Comparison of ENCODE assay signal across 2 cellular contexts in the genomic region with DNA sequence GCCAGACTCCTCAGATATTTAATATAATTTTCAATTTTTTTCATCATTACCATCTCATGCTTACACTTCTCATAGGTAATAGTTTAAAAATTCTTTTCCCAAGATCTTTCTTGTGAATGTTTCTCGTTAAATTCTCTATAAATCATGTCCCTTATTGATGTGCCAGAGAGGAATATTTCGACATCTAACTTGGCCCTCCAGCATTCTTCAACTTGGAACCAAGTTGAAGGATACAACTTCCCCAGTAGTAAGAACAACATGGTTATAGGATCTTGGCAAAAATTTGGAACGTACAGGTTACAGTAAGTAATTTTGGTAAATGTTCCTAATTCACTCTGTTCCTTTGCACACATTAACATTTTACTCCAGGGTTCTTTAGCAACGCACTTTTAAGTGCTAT.
TF ChIP-seq lines count a peak whose summit lies in the region.

No MANE protein-coding gene starts in this region.

TF ChIP-seq in SK-N-SH, 30 proteins besides CTCF, POLR2A, EP300 and RAD21 (continued from another document):
- TF ChIP-seq ZBTB33 (IDR thresholded peaks at IDR 0.05; ENCODE audit: borderline replicate concordance, low read depth) (no peak), FOXM1 (IDR thresholded peaks at IDR 0.05; ENCODE audit: low read depth) (no peak), MEF2A (IDR thresholded peaks at IDR 0.05; ENCODE audit: borderline replicate concordance, low read depth) (no peak), GATA2 (CRISPR knock-in tag; IDR thresholded peaks at IDR 0.05) (no peak), ELF1 (IDR thresholded peaks at IDR 0.05) (no peak)

TF ChIP-seq in SK-N-SH treated with all-trans-retinoic acid at 6 μM for 48 hours, 23 proteins besides CTCF, POLR2A, EP300 and RAD21:
- TF ChIP-seq, protein P1, sequence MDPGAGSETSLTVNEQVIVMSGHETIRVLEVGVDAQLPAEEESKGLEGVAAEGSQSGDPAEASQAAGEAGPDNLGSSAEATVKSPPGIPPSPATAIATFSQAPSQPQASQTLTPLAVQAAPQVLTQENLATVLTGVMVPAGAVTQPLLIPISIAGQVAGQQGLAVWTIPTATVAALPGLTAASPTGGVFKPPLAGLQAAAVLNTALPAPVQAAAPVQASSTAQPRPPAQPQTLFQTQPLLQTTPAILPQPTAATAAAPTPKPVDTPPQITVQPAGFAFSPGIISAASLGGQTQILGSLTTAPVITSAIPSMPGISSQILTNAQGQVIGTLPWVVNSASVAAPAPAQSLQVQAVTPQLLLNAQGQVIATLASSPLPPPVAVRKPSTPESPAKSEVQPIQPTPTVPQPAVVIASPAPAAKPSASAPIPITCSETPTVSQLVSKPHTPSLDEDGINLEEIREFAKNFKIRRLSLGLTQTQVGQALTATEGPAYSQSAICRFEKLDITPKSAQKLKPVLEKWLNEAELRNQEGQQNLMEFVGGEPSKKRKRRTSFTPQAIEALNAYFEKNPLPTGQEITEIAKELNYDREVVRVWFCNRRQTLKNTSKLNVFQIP (CRISPR knock-in tag; IDR thresholded peaks at IDR 0.05; ENCODE audit: borderline replicate concordance, low read depth), result no peak
- TF ChIP-seq TCF4 (CRISPR knock-in tag; IDR thresholded peaks at IDR 0.05; ENCODE audit: borderline replicate concordance) (no peak), ZC3H10 (CRISPR knock-in tag; IDR thresholded peaks at IDR 0.05) (no peak), BACH2 (CRISPR knock-in tag; IDR thresholded peaks at IDR 0.05; ENCODE audit: borderline replicate concordance) (no peak), ZFP30 (CRISPR knock-in tag; IDR thresholded peaks at IDR 0.05) (no peak), CSDC2 (CRISPR knock-in tag; IDR thresholded peaks at IDR 0.05) (no peak), ISL1 (CRISPR knock-in tag; IDR thresholded peaks at IDR 0.05) (no peak), PPARA (CRISPR knock-in tag; IDR thresholded peaks at IDR 0.05; ENCODE audit: borderline replicate concordance) (no peak), PATZ1 (CRISPR knock-in tag; IDR thresholded peaks at IDR 0.05; ENCODE audit: borderline replicate concordance) (no peak), ARNTL (CRISPR knock-in tag; IDR thresholded peaks at IDR 0.05; ENCODE audit: borderline replicate concordance, low read depth) (no peak), SNAI2 (CRISPR knock-in tag; IDR thresholded peaks at IDR 0.05) (no peak)
